Comparison of ENCODE assay signal across 24 cellular contexts in genomic region chr2:42186378-42186777, GRCh38. TPM values are rescaled to one million over a fixed set of nuclear protein-coding genes. Genes with fewer than 3 reads are reported as not detected.
A peak's percentile ranks its signal among the peaks of the same experiment; 100 is the strongest.
DNase-seq lines count a peak whose midpoint lies in the region; ATAC-seq, FAIRE-seq and TF ChIP-seq lines count a peak whose summit lies in the region.
"Had no signal": no experiment of that assay in that cellular context is flagged by ENCODE, and none has a peak within 500 bp of the region (broad histone marks: within the 10 kb centered on the region; RNA-seq: fewer than 3 reads in every experiment).

No MANE protein-coding gene starts in this region.

- H3K27ac ChIP-seq in GM12878 (ENCODE audit: control insufficient read depth, insufficient read depth): no peak overlapping the region
- peak overlapping the region; percentile 52 to 60 for H3K27ac ChIP-seq in liver (ENCODE audit: low read depth in 1 of 2, low read length in 2 of 2)
- peak overlapping the region; percentile 29 to 69 for H3K27ac ChIP-seq in tibial artery
- H3K27ac ChIP-seq: gastroesophageal sphincter, SJSA1, upper lobe of right lung had no signal

- H3K4me3 ChIP-seq in GM12878 (no peak overlapping the region), liver (ENCODE audit: low read depth in 1 of 3, low read length in 3 of 3) (no peak overlapping the region), tibial artery (no peak overlapping the region)
- H3K4me3 ChIP-seq: gastroesophageal sphincter, lung, SJSA1, spleen, upper lobe of right lung had no signal

- BruUV-seq in GM12878 (replicated peaks; lab: Mats Ljungman, UMichigan): TSS peak; percentile 3

- H3K36me3 ChIP-seq in GM12878 (ENCODE audit: control insufficient read depth in 2 of 2, insufficient read depth in 2 of 2, low read length in 1 of 2) (peaks cover 0 to 6% of the 10 kb centered on the region in 2 experiments; a peak in 2 of 4 replicates), liver (ENCODE audit: control insufficient read depth in 4 of 4, insufficient read depth in 3 of 4, low read depth in 1 of 4, low read length in 3 of 4) (no peaks in the 10 kb centered on the region), tibial artery (no peaks in the 10 kb centered on the region)
- H3K36me3 ChIP-seq: gastroesophageal sphincter, SJSA1, upper lobe of right lung had no signal

- H3K4me1 ChIP-seq in GM12878 (ENCODE audit: control insufficient read depth, insufficient read depth, low read length) (peaks cover 3% of the 10 kb centered on the region; the same call in 1 of the 2 replicates), liver (ENCODE audit: control insufficient read depth in 4 of 4, insufficient read depth in 4 of 4, low read length in 3 of 4) (peaks cover 4 to 53% (median 45%) of the 10 kb centered on the region in 4 donors), tibial artery (peaks cover 0 to 41% (median 0%) of the 10 kb centered on the region in 4 donors)

- H3K27me3 ChIP-seq in GM12878 (replicated peaks in 1 of 2; ENCODE audit: control insufficient read depth in 2 of 2, insufficient read depth in 2 of 2, low read length in 1 of 2) (no peaks in the 10 kb centered on the region), liver (ENCODE audit: control insufficient read depth in 4 of 4, insufficient read depth in 4 of 4, low read length in 3 of 4) (no peaks in the 10 kb centered on the region), tibial artery (no peaks in the 10 kb centered on the region)
- H3K27me3 ChIP-seq: gastroesophageal sphincter, SJSA1, spleen, upper lobe of right lung had no signal

- CTCF ChIA-PET in GM12878 (lab: Yijun Ruan, JAX): interaction anchor here (0.6 to 2.1 kb wide), 3 partner anchors 16 to 92 kb away, joined by 3 to 5 read pairs (median 5); no protein-coding TSS in a partner anchor

- no peak for FAIRE-seq in GM12878 (lab: Jason Lieb, UNC)

- TF ChIP-seq POLR2A in GM12878 (IDR thresholded peaks at IDR 0.05; ENCODE audit: low read depth, low read length): no peak

- no peak overlapping the region for H2AFZ ChIP-seq in GM12878 (ENCODE audit: control insufficient read depth, low read depth, low read length)

- SMC1A ChIA-PET in GM12878 (lab: Charles Lee; ENCODE audit: uncharacterized antibody, unreplicated experiment): interaction anchor here (0.6 to 2.3 kb wide), 9 partner anchors 10 to 96 kb away, joined by 3 to 7 read pairs (median 3); no protein-coding TSS in a partner anchor

- no peak for TF ChIP-seq RAD21 in GM12878 (IDR thresholded peaks at IDR 0.05; ENCODE audit: insufficient read depth, low read depth, low read length)
- TF ChIP-seq RAD21 in liver (IDR thresholded peaks at IDR 0.05): no peak

- H3K4me1 Mint-ChIP-seq in activated naive CD8-positive, alpha-beta T cell (ENCODE audit: low read depth): peaks cover 74% of the 10 kb centered on the region
- H3K4me1 Mint-ChIP-seq in activated naive CD8-positive, alpha-beta T cell treated with anti-CD3 and anti-CD28 coated beads, Interleukin-2, amount 50 U/mL, for 24 hours: peaks cover 71% of the 10 kb centered on the region
- H3K4me1 Mint-ChIP-seq in HFFc6 (ENCODE audit: low read depth): peaks cover 35% of the 10 kb centered on the region

- 57% methylated on average over 1 of the region's 1 CpG for WGBS in GM12878 (ENCODE audit: insufficient coverage, insufficient replicate concordance, low lambda C conversion rate, missing lambda C conversion rate)
- WGBS in liver: 51% methylated on average over 1 of the region's 1 CpG

- in situ Hi-C loops in GM12878 (cut with MboI): no loop called here

- H3K9me3 ChIP-seq in GM12878 (replicated peaks; ENCODE audit: control insufficient read depth, insufficient read depth, low read length) (no peaks in the 10 kb centered on the region), liver (ENCODE audit: control insufficient read depth in 4 of 4, low read length in 3 of 4) (no peaks in the 10 kb centered on the region), tibial artery (no peaks in the 10 kb centered on the region)
- H3K9me3 ChIP-seq: gastroesophageal sphincter, SJSA1, spleen, upper lobe of right lung had no signal

- no peak for TF ChIP-seq CTCF in GM12878 (IDR thresholded peaks at IDR 0.05 in 2 of 3, conservative IDR thresholded peaks at IDR 0.05 in 1 of 3; ENCODE audit: control insufficient read depth in 2 of 3, extremely low read depth in 1 of 3, insufficient read depth in 1 of 3, low read depth in 3 of 3, low read length in 3 of 3)
- no peak for TF ChIP-seq CTCF in liver (IDR thresholded peaks at IDR 0.05; ENCODE audit: low read depth, low read length, missing input control)
- TF ChIP-seq CTCF in tibial artery (IDR thresholded peaks at IDR 0.05): no peak
- no peak for TF ChIP-seq CTCF in HFFc6 (IDR thresholded peaks at IDR 0.05)

- H3K36me3 Mint-ChIP-seq in activated naive CD8-positive, alpha-beta T cell: peaks cover 12% of the 10 kb centered on the region
- H3K36me3 Mint-ChIP-seq in activated naive CD8-positive, alpha-beta T cell treated with anti-CD3 and anti-CD28 coated beads, Interleukin-2, amount 50 U/mL, for 24 hours (ENCODE audit: low read depth): peaks cover 13% of the 10 kb centered on the region
- H3K36me3 Mint-ChIP-seq in HFFc6 (ENCODE audit: low read depth): peaks cover 3% of the 10 kb centered on the region; the same call in 1 of the 2 replicates

- RAD21 ChIA-PET in GM12878 (lab: Charles Lee; ENCODE audit: unreplicated experiment): interaction anchor here (0.5 to 2.1 kb wide), 2 partner anchors 13 to 16 kb away, joined by 3 to 5 read pairs; no protein-coding TSS in a partner anchor

- peak overlapping the region; percentile 16 for H3K27ac Mint-ChIP-seq in activated naive CD8-positive, alpha-beta T cell
- H3K27ac Mint-ChIP-seq in activated naive CD8-positive, alpha-beta T cell treated with anti-CD3 and anti-CD28 coated beads, Interleukin-2, amount 50 U/mL, for 24 hours: no peak overlapping the region
- no peak overlapping the region for H3K27ac Mint-ChIP-seq in HFFc6
- H3K27ac Mint-ChIP-seq: activated CD4-positive, alpha-beta memory T cell treated with anti-CD3 and anti-CD28 coated beads, Interleukin-2, amount 10 ng/mL, durations not matched to agents 7 days and 5 days had no signal

- no peaks in the 10 kb centered on the region; the same call in 1 of the 2 replicates for H4K20me1 ChIP-seq in GM12878 (ENCODE audit: control insufficient read depth, insufficient read depth)

- POLR2A ChIA-PET in GM12878 (lab: Charles Lee): interaction anchor here (2.0 kb wide), 1 partner anchor 16 kb away, joined by 11 read pairs; no protein-coding TSS in a partner anchor

- intact Hi-C loops in GM12878 (cut with micrococcal nuclease; ENCODE audit: unreplicated experiment): no loop called here
- intact Hi-C loops in tibial artery (cut with DNase I; ENCODE audit: low total_unique reads): no loop called here

- H3K9ac ChIP-seq in GM12878 (ENCODE audit: control insufficient read depth, insufficient read depth, low read length): no peak overlapping the region
- peak overlapping the region in 1 of 2 donors; percentile 32 for H3K9ac ChIP-seq in liver (ENCODE audit: low read depth in 1 of 2, low read length in 2 of 2)

- no peak overlapping the region for H3K4me2 ChIP-seq in GM12878 (ENCODE audit: control insufficient read depth, insufficient read depth)

- H3K79me2 ChIP-seq in GM12878 (ENCODE audit: control insufficient read depth, insufficient read depth, low read length): peaks cover 78% of the 10 kb centered on the region

- TF ChIP-seq EP300 in GM12878 (IDR thresholded peaks at IDR 0.05; ENCODE audit: borderline replicate concordance in 1 of 2, control insufficient read depth in 1 of 2, low read depth in 2 of 2, low read length in 2 of 2): no peak

- ATAC-seq in activated naive CD8-positive, alpha-beta T cell treated with anti-CD3 and anti-CD28 coated beads, Interleukin-2, amount 50 U/mL, for 24 hours: no peak
- no peak for ATAC-seq in GM12878
- ATAC-seq: esophagus mucosa, gastroesophageal sphincter, upper lobe of right lung, WTC11 had no signal

- H3K9me3 Mint-ChIP-seq in activated naive CD8-positive, alpha-beta T cell (ENCODE audit: low read depth): no peaks in the 10 kb centered on the region
- no peaks in the 10 kb centered on the region for H3K9me3 Mint-ChIP-seq in activated naive CD8-positive, alpha-beta T cell treated with anti-CD3 and anti-CD28 coated beads, Interleukin-2, amount 50 U/mL, for 24 hours
- no peaks in the 10 kb centered on the region for H3K9me3 Mint-ChIP-seq in HFFc6
- H3K9me3 Mint-ChIP-seq: activated CD4-positive, alpha-beta memory T cell treated with anti-CD3 and anti-CD28 coated beads, Interleukin-2, amount 10 ng/mL, durations not matched to agents 7 days and 5 days had no signal

- no peaks in the 10 kb centered on the region for H3K27me3 Mint-ChIP-seq in activated naive CD8-positive, alpha-beta T cell
- no peaks in the 10 kb centered on the region for H3K27me3 Mint-ChIP-seq in activated naive CD8-positive, alpha-beta T cell treated with anti-CD3 and anti-CD28 coated beads, Interleukin-2, amount 50 U/mL, for 24 hours
- no peaks in the 10 kb centered on the region for H3K27me3 Mint-ChIP-seq in HFFc6 (ENCODE audit: insufficient read depth)
- H3K27me3 Mint-ChIP-seq: activated CD4-positive, alpha-beta memory T cell treated with anti-CD3 and anti-CD28 coated beads, Interleukin-2, amount 10 ng/mL, durations not matched to agents 7 days and 5 days had no signal

- H3K4me3 Mint-ChIP-seq in activated naive CD8-positive, alpha-beta T cell: no peak overlapping the region
- H3K4me3 Mint-ChIP-seq in activated naive CD8-positive, alpha-beta T cell treated with anti-CD3 and anti-CD28 coated beads, Interleukin-2, amount 50 U/mL, for 24 hours: no peak overlapping the region
- no peak overlapping the region for H3K4me3 Mint-ChIP-seq in HFFc6
- H3K4me3 Mint-ChIP-seq: activated CD4-positive, alpha-beta memory T cell treated with anti-CD3 and anti-CD28 coated beads, Interleukin-2, amount 10 ng/mL, durations not matched to agents 7 days and 5 days; WTC11 had no signal

- no peak for DNase-seq in activated naive CD8-positive, alpha-beta T cell treated with anti-CD3 and anti-CD28 coated beads, Interleukin-2, amount 50 U/mL, for 24 hours
- DNase-seq in GM12878 (ENCODE audit: low read depth, low spot score): no peak
- no peak for DNase-seq in tibial artery
- DNase-seq in NK-92 (lab: John Stamatoyannopoulos, UW; ENCODE audit: unreplicated experiment): no peak
- DNase-seq in HFFc6: no peak
- no peak for DNase-seq in amniotic stem cell (lab: John Stamatoyannopoulos, UW)
- DNase-seq: activated CD4-positive, alpha-beta memory T cell treated with anti-CD3 and anti-CD28 coated beads, Interleukin-2, amount 10 ng/mL, durations not matched to agents 7 days and 5 days; aorta; cerebellar nuclear complex; effector CD4-positive, alpha-beta T cell; H7; islet precursor cell; MM.1S; NCI-H1436; NCI-H524 treated with DMSO at 0.1 percent for 48 hours; spleen; upper lobe of right lung had no signal

RNA-seq across cellular contexts. Expression of gene EML4, which starts 17.2 kb away (rescaled TPM):
- 180 and 187 TPM in 2 replicates for total RNA-seq in GM12878 (2013; cell fraction: nucleolus; rRNA removed)
- total RNA-seq in GM12878 (2014; rRNA removed): 70.9 and 82.6 TPM in 2 replicates
- total RNA-seq in GM12878 (2014; rRNA removed; fragmentation: Illumina TruSeq; extraction: Trizol): 82.9 and 83.6 TPM in 2 replicates
- total RNA-seq in GM12878 (2021): 80.9 and 91.3 TPM in 2 replicates
- polyA plus RNA-seq in GM12878 (2011; ENCODE audit: low read depth): 23.3 TPM
- 85.1 and 110 TPM in 2 replicates for polyA plus RNA-seq in GM12878 (2011; rRNA removed)
- polyA plus RNA-seq in GM12878 (2011; cell fraction: cytosol; rRNA removed): 35.9 and 42.7 TPM in 2 replicates
- 68.7 and 75.4 TPM in 2 replicates for polyA plus RNA-seq in GM12878 (2011; cell fraction: nucleus; rRNA removed)
- 29.2 and 32.3 TPM in 2 replicates for polyA plus RNA-seq in GM12878 (2012)
- 78.5 and 95.8 TPM in 2 replicates for polyA plus RNA-seq in GM12878 (2014; fragmentation: Illumina TruSeq; extraction: Trizol)
- 10 to 100 TPM; 23.1 to 30.8 TPM for polyA plus RNA-seq in GM12878 (2014; fragmentation: Nextera tagmentation; extraction: Ambion mirVana)
- polyA plus RNA-seq in GM12878 (2014; rRNA removed): 49.6 and 54.1 TPM in 2 replicates
- polyA plus RNA-seq in GM12878 (2016; fragmentation: Nextera tagmentation; extraction: Ambion mirVana): 10 to 100 TPM; 76.2 to 87.0 TPM
- polyA minus RNA-seq in GM12878 (2011; rRNA and poly(A)+ RNA removed): 97.9 and 138 TPM in 2 replicates
- 23.4 and 35.6 TPM in 2 replicates for polyA minus RNA-seq in GM12878 (2011; cell fraction: cytosol; rRNA and poly(A)+ RNA removed)
- 58.8 and 107 TPM in 2 replicates for polyA minus RNA-seq in GM12878 (2011; cell fraction: nucleus; rRNA and poly(A)+ RNA removed)
- 10 to 100 TPM; 34.5 to 49.6 TPM for total RNA-seq in liver
- 10 to 100 TPM; 12.8 to 35.1 TPM for polyA plus RNA-seq in liver
- 10 to 100 TPM; 31.7 to 35.8 (median 33.6) TPM for total RNA-seq in HFFc6 (2021; fragmentation: NEBNext Ultra II Directional; extraction: Animal tissue kit (Norgen Biotek cat#: 25700))
